8 cellular contexts compared by ENCODE assay signal in the genomic region with DNA sequence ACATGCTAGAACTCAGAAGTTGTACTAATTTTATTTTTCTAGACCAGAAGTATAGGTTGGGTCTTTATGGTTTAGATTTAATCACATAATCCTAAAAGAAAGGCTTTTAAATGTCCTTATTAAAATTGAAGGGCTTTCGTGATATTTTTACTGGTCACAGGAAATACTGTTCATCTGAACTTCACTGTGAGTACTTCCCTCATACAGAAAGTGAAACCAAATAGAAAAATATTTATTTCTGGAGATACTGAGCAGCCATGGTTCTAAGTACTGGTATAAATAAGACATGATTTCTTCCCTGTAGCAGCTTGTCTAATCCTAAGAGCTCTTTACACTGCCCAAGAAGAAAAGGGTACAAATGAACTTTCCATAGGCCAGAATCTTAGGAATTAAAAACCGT. TPM values are rescaled to one million over a fixed set of nuclear protein-coding genes. Genes with fewer than 3 reads are reported as not detected.
DNase-seq lines count a peak whose midpoint lies in the region; ATAC-seq and TF ChIP-seq lines count a peak whose summit lies in the region.

No MANE protein-coding gene starts in this region.

- in situ Hi-C loops in transverse colon (cut with MboI; ENCODE audit: low pct_ligation_motif_present in 1 of 4, low pct_unique_long_range_greater_than_20kb in 1 of 4, low sequenced_read_pairs in 3 of 4) = no loop called here

- intact Hi-C loops in heart left ventricle (cut with DNase I) (loop anchor here in 9 of 10 donors (2.0 to 10.0 kb wide), 10 partner anchors 39 to 214 kb away; no protein-coding TSS in a partner anchor), Right ventricle myocardium superior (cut with DNase I) (no loop called here), adrenal gland (cut with DNase I) (loop anchor here in 1 of 2 donors (10.0 kb wide), 1 partner anchor 216 kb away; no protein-coding TSS in a partner anchor), left lung (cut with DNase I) (no loop called here), transverse colon (cut with DNase I; ENCODE audit: low total_unique reads) (no loop called here)

- H3K4me1 ChIP-seq in heart left ventricle = peaks cover 22 to 72% (median 59%) of the 10 kb centered on the region in 12 donors
- peaks cover 14% of the 10 kb centered on the region for H3K4me1 ChIP-seq in KMS-11 (ENCODE audit: low read depth, poor library complexity, severe bottlenecking)
- H3K4me1 ChIP-seq in adrenal gland (replicated peaks in 1 of 2) = peaks cover 30 to 64% of the 10 kb centered on the region in 2 donors
- H3K4me1 ChIP-seq in left lung = peaks cover 18 to 73% of the 10 kb centered on the region in 2 donors
- H3K4me1 ChIP-seq in transverse colon = peaks cover 8 to 66% (median 41%) of the 10 kb centered on the region in 4 donors

- peak overlapping the region; percentile 56 to 97 (median 92) for H3K27ac ChIP-seq in heart left ventricle
- H3K27ac ChIP-seq in KMS-11 = no peak overlapping the region
- H3K27ac ChIP-seq in adrenal gland = peak overlapping the region in 3 of 5 donors; percentile 2 to 46 (median 6)
- H3K27ac ChIP-seq in left lung = peak overlapping the region; percentile 79 to 93
- peak overlapping the region; percentile 81 to 95 (median 93) for H3K27ac ChIP-seq in transverse colon

- peak overlapping the region; percentile 10; the same call in 1 of the 2 replicates for H3K9ac ChIP-seq in KMS-11

- TF ChIP-seq CTCF in heart left ventricle (IDR thresholded peaks at IDR 0.05) = no peak
- no peak for TF ChIP-seq CTCF in KMS-11 (conservative IDR thresholded peaks at IDR 0.05; ENCODE audit: low read depth, low read length)
- no peak for TF ChIP-seq CTCF in adrenal gland (IDR thresholded peaks at IDR 0.05)
- TF ChIP-seq CTCF in left lung (IDR thresholded peaks at IDR 0.05) = no peak
- no peak for TF ChIP-seq CTCF in transverse colon (IDR thresholded peaks at IDR 0.05)

- H3K9me3 ChIP-seq in heart left ventricle (no peaks in the 10 kb centered on the region), adrenal gland (replicated peaks in 1 of 3) (no peaks in the 10 kb centered on the region), left lung (no peaks in the 10 kb centered on the region), transverse colon (no peaks in the 10 kb centered on the region)

- no peak for TF ChIP-seq EP300 in transverse colon (IDR thresholded peaks at IDR 0.05; ENCODE audit: low read depth)

- H3K36me3 ChIP-seq in heart left ventricle (peaks cover 0 to 16% (median 9%) of the 10 kb centered on the region in 9 donors), KMS-11 (ENCODE audit: insufficient read depth) (no peaks in the 10 kb centered on the region), adrenal gland (replicated peaks in 1 of 2) (no peaks in the 10 kb centered on the region), left lung (peaks cover 0 to 5% of the 10 kb centered on the region in 2 donors), transverse colon (no peaks in the 10 kb centered on the region)

- H4K20me1 ChIP-seq in KMS-11 (ENCODE audit: insufficient read depth) = no peaks in the 10 kb centered on the region

- no peak for DNase-seq in heart left ventricle
- DNase-seq in Right ventricle myocardium superior = no peak
- DNase-seq in adrenal gland = no peak
- DNase-seq in left lung = no peak
- DNase-seq in transverse colon = no peak
- DNase-seq in activated CD8-positive, alpha-beta memory T cell treated with anti-CD3 and anti-CD28 coated beads, Interleukin-2, amount 50 U/mL, for 4 hours = no peak

- TF ChIP-seq POLR2A in heart left ventricle (IDR thresholded peaks at IDR 0.05) = no peak
- TF ChIP-seq POLR2A in adrenal gland (IDR thresholded peaks at IDR 0.05) = no peak
- TF ChIP-seq POLR2A in transverse colon (IDR thresholded peaks at IDR 0.05) = no peak

- no peak overlapping the region for H2AFZ ChIP-seq in KMS-11 (ENCODE audit: low read depth)

- H3K4me3 ChIP-seq in heart left ventricle (peak overlapping the region; percentile 60 to 84 (median 74)), KMS-11 (IDR thresholded peaks at IDR 0.05; ENCODE audit: insufficient read depth, low read depth, low read length) (no peak overlapping the region), adrenal gland (peak overlapping the region in 2 of 4 donors; percentile 11 to 96), left lung (peak overlapping the region; percentile 43 to 63), transverse colon (peak overlapping the region in 3 of 4 donors; percentile 58 to 80 (median 65))

- H3K79me2 ChIP-seq in KMS-11 (ENCODE audit: insufficient read depth, low read depth) = peaks cover 29% of the 10 kb centered on the region; the same call in 1 of the 2 replicates

- no peaks in the 10 kb centered on the region for H3K27me3 ChIP-seq in heart left ventricle
- no peaks in the 10 kb centered on the region for H3K27me3 ChIP-seq in KMS-11 (ENCODE audit: insufficient read depth, low read depth)
- H3K27me3 ChIP-seq in adrenal gland = no peaks in the 10 kb centered on the region
- H3K27me3 ChIP-seq in left lung = no peaks in the 10 kb centered on the region
- H3K27me3 ChIP-seq in transverse colon = no peaks in the 10 kb centered on the region

- WGBS in heart left ventricle, 4 donors = 4 to 21% (median 13%) methylated on average over 2 of the region's 2 CpGs
- WGBS in adrenal gland, 4 donors = 17 to 26% (median 22%) methylated on average over 2 of the region's 2 CpGs
- 3 to 6% methylated on average over 2 of the region's 2 CpGs for WGBS in transverse colon (ENCODE audit: low coverage in 1 of 2), 2 donors

- H3K4me2 ChIP-seq in KMS-11 = peak overlapping the region; percentile 76

- ATAC-seq in heart left ventricle = peak in 1 of 4 donors; percentile 32
- ATAC-seq in Right ventricle myocardium superior (ENCODE audit: poor library complexity) = no peak
- ATAC-seq in left lung = peak; percentile 62
- ATAC-seq in HG02970 (IDR thresholded peaks at IDR 0.05; ENCODE audit: low FRiP score, unreplicated experiment) = no peak

RNA-seq across cellular contexts. Expression of gene SNRK, which starts 2.0 kb away (rescaled TPM):
- total RNA-seq in heart left ventricle (10 to 100 TPM; 16.8 to 41.5 (median 23.8) TPM), Right ventricle myocardium superior (18.7 TPM), adrenal gland (10 to 100 TPM; 17.4 to 36.4 (median 24.1) TPM), left lung (10 to 100 TPM; 29.5 to 45.9 TPM), transverse colon (10 to 100 TPM; 29.9 to 43.3 (median 31.7) TPM)
- polyA plus RNA-seq in heart left ventricle (10 to 100 TPM in 1 of 2 donors, 1 to 10 TPM in 1; 9.3 to 19.0 TPM), adrenal gland (10 to 100 TPM in 2 of 3 donors, 1 to 10 TPM in 1; 8.1 to 13.2 (median 12.5) TPM)

Comparison
In these comparisons a context has a peak if more than half of its experiments do, and no peak if none do; other contexts are left out.
1. intact Hi-C loops: an anchor here in heart left ventricle (2.0 to 10.0 kb wide); none called in Right ventricle myocardium superior, left lung and transverse colon.